In the genomic region with DNA sequence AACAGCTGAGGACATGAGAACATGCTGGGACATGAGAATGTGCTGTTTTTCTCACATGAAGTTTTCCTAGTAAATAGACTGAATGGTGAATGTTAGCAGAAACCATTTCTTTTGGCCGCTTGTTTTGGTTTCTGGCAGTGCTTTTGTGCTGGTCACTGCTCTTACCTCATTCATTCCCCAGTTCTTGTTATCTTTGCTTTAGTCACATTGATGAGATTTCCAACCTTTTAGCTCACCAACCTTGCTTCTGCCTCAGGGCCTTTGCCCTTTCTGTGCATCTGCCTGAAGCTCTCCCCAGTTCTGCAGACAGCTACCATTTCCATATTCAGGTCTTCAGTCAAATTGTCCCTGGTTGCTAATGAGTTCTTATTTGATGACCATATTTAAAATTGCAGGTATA, we compare ENCODE assay signal across 20 cellular contexts.
A peak's percentile ranks its signal among the peaks of the same experiment; 100 is the strongest.
DNase-seq lines count a peak whose midpoint lies in the region; ATAC-seq, FAIRE-seq and TF ChIP-seq lines count a peak whose summit lies in the region.
"Had no signal": no experiment of that assay in that cellular context is flagged by ENCODE, and none has a peak within 500 bp of the region (broad histone marks: within the 10 kb centered on the region; RNA-seq: fewer than 3 reads in every experiment).

No MANE protein-coding gene starts in this region.

- ATAC-seq in left ventricle myocardium superior: no peak
- no peak for ATAC-seq in stimulated activated memory B cell treated with anti-CD40 and anti-IgM and Interleukin-4, amounts not matched to agents 10 μg/mL and 1 μg/mL and 100 μg/mL, for 72 hours
- no peak for ATAC-seq in CD8-positive, alpha-beta T cell

- H3K27me3 ChIP-seq in left ventricle myocardium inferior (ENCODE audit: low read depth) (no peaks in the 10 kb centered on the region), bronchial epithelial cell (ENCODE audit: control insufficient read depth, insufficient read depth, low read length) (no peaks in the 10 kb centered on the region), esophagus squamous epithelium (no peaks in the 10 kb centered on the region)
- no peaks in the 10 kb centered on the region for H3K27me3 ChIP-seq in CD8-positive, alpha-beta T cell (ENCODE audit: insufficient read depth, low read length)
- H3K27me3 ChIP-seq: BE2C had no signal

- intact Hi-C loops in left ventricle myocardium inferior (cut with micrococcal nuclease) (no loop called here), left ventricle myocardium superior (cut with micrococcal nuclease) (no loop called here), esophagus squamous epithelium (cut with DNase I) (no loop called here)
- intact Hi-C loops in CD8-positive, alpha-beta T cell (cut with DNase I, micrococcal nuclease): no loop called here

- no peak for TF ChIP-seq POLR2A in esophagus squamous epithelium (IDR thresholded peaks at IDR 0.05)

- TF ChIP-seq CTCF in left ventricle myocardium inferior (IDR thresholded peaks at IDR 0.05; ENCODE audit: borderline replicate concordance) (no peak), bronchial epithelial cell (IDR thresholded peaks at IDR 0.05; ENCODE audit: insufficient read depth, low read length, severe bottlenecking) (no peak), esophagus squamous epithelium (IDR thresholded peaks at IDR 0.05) (no peak)
- no peak for TF ChIP-seq CTCF in CD8-positive, alpha-beta T cell (IDR thresholded peaks at IDR 0.05)

- H3K27ac Mint-ChIP-seq in stimulated activated memory B cell treated with anti-CD40 and anti-IgM and Interleukin-4, amounts not matched to agents 10 μg/mL and 1 μg/mL and 100 μg/mL, for 72 hours: no peak overlapping the region
- H3K27ac Mint-ChIP-seq in CD8-positive, alpha-beta T cell: no peak overlapping the region
- H3K27ac Mint-ChIP-seq: CD4-positive, alpha-beta T cell had no signal

- H3K9me3 ChIP-seq in left ventricle myocardium inferior (replicated peaks): no peaks in the 10 kb centered on the region
- no peaks in the 10 kb centered on the region for H3K9me3 ChIP-seq in CD8-positive, alpha-beta T cell (ENCODE audit: low read length)
- H3K9me3 ChIP-seq in esophagus squamous epithelium: no peaks in the 10 kb centered on the region
- H3K9me3 ChIP-seq: BE2C had no signal

- H3K36me3 ChIP-seq in left ventricle myocardium inferior: no peaks in the 10 kb centered on the region
- H3K36me3 ChIP-seq in bronchial epithelial cell (ENCODE audit: control insufficient read depth, insufficient read depth, low read length): no peaks in the 10 kb centered on the region
- no peaks in the 10 kb centered on the region for H3K36me3 ChIP-seq in CD8-positive, alpha-beta T cell (ENCODE audit: insufficient read depth, low read length)
- no peaks in the 10 kb centered on the region for H3K36me3 ChIP-seq in esophagus squamous epithelium
- H3K36me3 ChIP-seq: BE2C had no signal

- H3K27ac ChIP-seq in left ventricle myocardium inferior (replicated peaks) (peak overlapping the region; percentile 90), esophagus squamous epithelium (no peak overlapping the region)
- no peak overlapping the region for H3K27ac ChIP-seq in CD8-positive, alpha-beta T cell (ENCODE audit: low read depth, low read length)
- H3K27ac ChIP-seq: KMS-11, RWPE1 had no signal

- no peaks in the 10 kb centered on the region for H3K27me3 Mint-ChIP-seq in stimulated activated memory B cell treated with anti-CD40 and anti-IgM and Interleukin-4, amounts not matched to agents 10 μg/mL and 1 μg/mL and 100 μg/mL, for 72 hours
- H3K27me3 Mint-ChIP-seq in CD8-positive, alpha-beta T cell (ENCODE audit: low read depth): no peaks in the 10 kb centered on the region
- H3K27me3 Mint-ChIP-seq: CD4-positive, alpha-beta T cell had no signal

- POLR2A ChIA-PET in CD8-positive, alpha-beta T cell (lab: Charles Lee): no interaction called here

- no peaks in the 10 kb centered on the region for H3K36me3 Mint-ChIP-seq in stimulated activated memory B cell treated with anti-CD40 and anti-IgM and Interleukin-4, amounts not matched to agents 10 μg/mL and 1 μg/mL and 100 μg/mL, for 72 hours
- no peaks in the 10 kb centered on the region for H3K36me3 Mint-ChIP-seq in CD8-positive, alpha-beta T cell

- H3K4me1 ChIP-seq in left ventricle myocardium inferior (peaks cover 85% of the 10 kb centered on the region), esophagus squamous epithelium (no peaks in the 10 kb centered on the region)
- no peaks in the 10 kb centered on the region for H3K4me1 ChIP-seq in CD8-positive, alpha-beta T cell (ENCODE audit: insufficient read depth, low read length)
- H3K4me1 ChIP-seq: BE2C had no signal

- no peaks in the 10 kb centered on the region for H3K4me1 Mint-ChIP-seq in stimulated activated memory B cell treated with anti-CD40 and anti-IgM and Interleukin-4, amounts not matched to agents 10 μg/mL and 1 μg/mL and 100 μg/mL, for 72 hours
- H3K4me1 Mint-ChIP-seq in CD8-positive, alpha-beta T cell (ENCODE audit: low read depth): no peaks in the 10 kb centered on the region

- H3K4me3 Mint-ChIP-seq in stimulated activated memory B cell treated with anti-CD40 and anti-IgM and Interleukin-4, amounts not matched to agents 10 μg/mL and 1 μg/mL and 100 μg/mL, for 72 hours: no peak overlapping the region
- no peak overlapping the region for H3K4me3 Mint-ChIP-seq in CD8-positive, alpha-beta T cell
- H3K4me3 Mint-ChIP-seq: CD4-positive, alpha-beta T cell had no signal

- CTCF ChIA-PET in CD8-positive, alpha-beta T cell (lab: Charles Lee): no interaction called here

- no peaks in the 10 kb centered on the region for H3K9me3 Mint-ChIP-seq in stimulated activated memory B cell treated with anti-CD40 and anti-IgM and Interleukin-4, amounts not matched to agents 10 μg/mL and 1 μg/mL and 100 μg/mL, for 72 hours
- H3K9me3 Mint-ChIP-seq in CD8-positive, alpha-beta T cell: no peaks in the 10 kb centered on the region
- H3K9me3 Mint-ChIP-seq: CD4-positive, alpha-beta T cell had no signal

- WGBS in esophagus squamous epithelium, 2 donors: 67 to 80% methylated on average over 1 of the region's 1 CpG

- no peak overlapping the region for H3K4me3 ChIP-seq in left ventricle myocardium inferior
- H3K4me3 ChIP-seq in bronchial epithelial cell (ENCODE audit: low read depth, low read length): no peak overlapping the region
- H3K4me3 ChIP-seq in CD8-positive, alpha-beta T cell (ENCODE audit: low read depth, low read length): no peak overlapping the region
- H3K4me3 ChIP-seq in esophagus squamous epithelium: no peak overlapping the region

- DNase-seq in left ventricle myocardium inferior (no peak), left ventricle myocardium superior (no peak), bronchial epithelial cell (ENCODE audit: low read depth) (peak; percentile 79), islet precursor cell (peak; percentile 78), foreskin melanocyte (no peak), esophagus squamous epithelium (lab: John Stamatoyannopoulos, UW) (no peak)
- no peak for DNase-seq in CD8-positive, alpha-beta T cell
- DNase-seq: BE2C; Calu3; CD4-positive, alpha-beta T cell; DMS53; MV-4-11; NCI-H1694 treated with DMSO at 0.1 percent for 48 hours; NCI-H2107; NCI-H510A treated with DMSO at 0.1 percent for 48 hours; NCI-H774 had no signal

- FAIRE-seq in bronchial epithelial cell (lab: Jason Lieb, UNC): no peak
- FAIRE-seq: H1 had no signal

Comparison
In these comparisons a context has a peak if more than half of its experiments do, and no peak if none do; other contexts are left out.
1. DNase-seq: peak in bronchial epithelial cell (single experiment) and islet precursor cell (single experiment); none in left ventricle myocardium inferior (single experiment), left ventricle myocardium superior (single experiment), CD8-positive, alpha-beta T cell (0 of 7), foreskin melanocyte (single experiment) and esophagus squamous epithelium (single experiment).